9 cellular contexts compared by ENCODE assay signal in genomic region chr6:21664263-21665081, GRCh38.
DNase-seq lines count a peak whose midpoint lies in the region; ATAC-seq, FAIRE-seq and TF ChIP-seq lines count a peak whose summit lies in the region.
"Had no signal": no experiment of that assay in that cellular context is flagged by ENCODE, and none has a peak within 500 bp of the region (broad histone marks: within the 10 kb centered on the region; RNA-seq: fewer than 3 reads in every experiment).

No MANE protein-coding gene starts in this region.

- H3K9me3 ChIP-seq in Panc1 (ENCODE audit: control insufficient read depth, insufficient read depth, low read depth, low read length) (no peaks in the 10 kb centered on the region), pancreas (no peaks in the 10 kb centered on the region)

- H3K4me3 ChIP-seq in Panc1 (ENCODE audit: low read depth in 2 of 2, low read length in 2 of 2) (peak overlapping the region; percentile 33 to 78), pancreas (peak overlapping the region; percentile 4 to 48 (median 18))

- no peaks in the 10 kb centered on the region for H3K36me3 ChIP-seq in Panc1 (ENCODE audit: control insufficient read depth, insufficient read depth, low read length)
- H3K36me3 ChIP-seq in pancreas, result no peaks in the 10 kb centered on the region

- H3K4me1 ChIP-seq in Panc1 (ENCODE audit: control insufficient read depth, insufficient read depth, low read length), result no peaks in the 10 kb centered on the region; the same call in none of the 2 replicates
- peaks cover 0 to 7% (median 0%) of the 10 kb centered on the region in 3 donors for H3K4me1 ChIP-seq in pancreas

- no peak overlapping the region; the same call in 1 of the 2 replicates for H3K27ac ChIP-seq in Panc1 (ENCODE audit: low read length)
- H3K27ac ChIP-seq in pancreas, result no peak overlapping the region
- H3K27ac ChIP-seq: 22Rv1 had no signal

- ATAC-seq in Panc1 (peak; percentile 63), pancreas (peak; percentile 51 to 72 (median 68)), GM18505 (IDR thresholded peaks at IDR 0.05; ENCODE audit: unreplicated experiment) (no peak), HG03196 (IDR thresholded peaks at IDR 0.05; ENCODE audit: unreplicated experiment) (no peak)

- DNase-seq in DMS 273 (lab: John Stamatoyannopoulos, UW; ENCODE audit: unreplicated experiment) (peak; percentile 72), DMS 273 treated with DMSO at 0.1 percent for 48 hours (lab: John Stamatoyannopoulos, UW) (no peak), Panc1 (ENCODE audit: low read depth, low spot score) (no peak), foreskin melanocyte (peak; percentile 14), pancreas (peak in 5 of 6 donors; percentile 7 to 66 (median 31)), cerebellum (ENCODE audit: low spot score) (no peak)

- no peak for TF ChIP-seq POLR2A in GM18505 (IDR thresholded peaks at IDR 0.05; ENCODE audit: borderline replicate concordance, extremely low read depth, insufficient read depth, insufficient read length)

- no TSS peak for BruUV-seq in Panc1 (replicated peaks; lab: Mats Ljungman, UMichigan)

- CTCF ChIA-PET in Panc1 (lab: Charles Lee), result no interaction called here

- TF ChIP-seq CTCF in Panc1 (IDR thresholded peaks at IDR 0.05), result no peak
- no peak for TF ChIP-seq CTCF in pancreas (IDR thresholded peaks at IDR 0.05)

- POLR2A ChIA-PET in Panc1 (lab: Charles Lee), result no interaction called here

- in situ Hi-C loops in Panc1 (cut with HindIII; ENCODE audit: low pct_unique_long_range_greater_than_20kb, low sequenced_read_pairs), result no loop called here

- FAIRE-seq in pancreas (lab: Jason Lieb, UNC), result no peak

- intact Hi-C loops in Panc1 (cut with micrococcal nuclease; ENCODE audit: unreplicated experiment) (no loop called here), pancreas (cut with DNase I) (no loop called here)

- H3K27me3 ChIP-seq in Panc1 (ENCODE audit: control insufficient read depth, insufficient read depth, low read length) (no peaks in the 10 kb centered on the region), pancreas (no peaks in the 10 kb centered on the region)

- 1 to 3% methylated on average over 74 to 78 of the region's 78 CpGs for WGBS in pancreas, 2 donors

Comparison
In these comparisons a context has a peak if more than half of its experiments do, and no peak if none do; other contexts are left out.
1. DNase-seq: peak in DMS 273 (single experiment), foreskin melanocyte (single experiment) and pancreas (5 of 6); none in DMS 273 treated with DMSO at 0.1 percent for 48 hours (single experiment), Panc1 (single experiment) and cerebellum (single experiment).
2. ATAC-seq: peak in Panc1 (single experiment) and pancreas (4 of 4); none in GM18505 (single experiment) and HG03196 (single experiment).